29 cellular contexts compared by ENCODE assay signal in the genomic region with DNA sequence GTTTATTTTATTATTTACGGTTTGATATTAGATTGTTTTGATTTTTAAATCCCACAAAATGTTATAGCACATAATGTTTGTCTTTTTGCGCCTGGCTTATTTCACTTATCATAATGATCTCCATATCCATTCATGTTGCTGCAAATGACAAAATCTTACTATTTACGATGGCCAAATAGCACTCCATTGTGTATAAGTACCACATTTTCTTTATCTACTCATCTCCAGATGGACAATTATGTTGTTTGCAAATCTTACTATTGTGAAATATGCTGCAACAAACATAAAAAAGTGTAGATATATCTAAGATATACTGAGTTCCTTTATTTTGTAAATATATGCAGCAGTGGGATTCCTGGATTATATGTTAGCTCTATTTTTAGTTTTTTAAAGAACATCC.
"Had no signal": no experiment of that assay in that cellular context is flagged by ENCODE, and none has a peak within 500 bp of the region (broad histone marks: within the 10 kb centered on the region; RNA-seq: fewer than 3 reads in every experiment).

No MANE protein-coding gene starts in this region.

- H3K4me1 ChIP-seq: adrenal gland, body of pancreas, esophagus squamous epithelium had no signal

- H3K27ac ChIP-seq: adrenal gland, body of pancreas, epithelial cell of prostate, esophagus squamous epithelium, WERI-Rb-1 had no signal

- H3K27me3 ChIP-seq: adrenal gland, body of pancreas, esophagus squamous epithelium had no signal

- ATAC-seq: activated CD4-positive, CD25-positive, alpha-beta regulatory T cell treated with anti-CD3 and anti-CD28 coated beads, Interleukin-2, amount 50 U/mL, for 24 hours; activated CD8-positive, alpha-beta T cell treated with anti-CD3 and anti-CD28 coated beads for 36 hours; activated naive CD8-positive, alpha-beta T cell treated with anti-CD3 and anti-CD28 coated beads, Interleukin-2, amount 50 U/mL, for 24 hours; body of pancreas; effector memory CD8-positive, alpha-beta T cell had no signal

- H3K4me3 ChIP-seq: adrenal gland, body of pancreas, esophagus squamous epithelium had no signal

- DNase-seq: activated B cell treated with CpG ODN at 0.5 μM for 24 hours; activated CD4-positive, alpha-beta T cell treated with anti-CD3 and anti-CD28 coated beads for 48 hours; activated CD4-positive, alpha-beta T cell treated with anti-CD3 and anti-CD28 coated beads, Interleukin-2, amount 50 U/mL, for 1 hour; activated CD4-positive, alpha-beta T cell treated with anti-CD3 and anti-CD28 coated beads, Interleukin-2, amount 50 U/mL, for 48 hours; activated CD8-positive, alpha-beta memory T cell treated with anti-CD3 and anti-CD28 coated beads for 24 hours; activated CD8-positive, alpha-beta T cell treated with anti-CD3 and anti-CD28 coated beads for 36 hours; activated effector memory CD4-positive, alpha-beta T cell treated with anti-CD3 and anti-CD28 coated beads, Interleukin-2, amount 50 U/mL, for 16 hours; activated naive CD4-positive, alpha-beta T cell treated with anti-CD3 and anti-CD28 coated beads for 36 hours; activated naive CD8-positive, alpha-beta T cell treated with anti-CD3 and anti-CD28 coated beads for 36 hours; activated naive CD8-positive, alpha-beta T cell treated with anti-CD3 and anti-CD28 coated beads, Interleukin-2, amount 50 U/mL, for 24 hours; activated T-cell treated with anti-CD3 and anti-CD28 coated beads, Interleukin-2, amount 50 U/mL, for 1 hour; activated T-cell treated with anti-CD3 and anti-CD28 coated beads, Interleukin-2, amount 50 U/mL, for 48 hours; adrenal gland; amygdala; aorta; body of pancreas; caudate nucleus; cortex of kidney; dermis blood vessel endothelial cell; effector CD4-positive, alpha-beta T cell; effector memory CD8-positive, alpha-beta T cell; esophagus squamous epithelium; foreskin fibroblast; head of caudate nucleus; hippocampal formation; T1000; WERI-Rb-1 had no signal

- H3K36me3 ChIP-seq: adrenal gland, esophagus squamous epithelium, WERI-Rb-1 had no signal

- H3K9me3 ChIP-seq: adrenal gland, body of pancreas had no signal
